In genomic region chr15:33315044-33315443, GRCh38 we compare ENCODE assay signal across 7 cellular contexts. TPM values are rescaled to one million over a fixed set of nuclear protein-coding genes. Genes with fewer than 3 reads are reported as not detected.
"Had no signal": no experiment of that assay in that cellular context is flagged by ENCODE, and none has a peak within 500 bp of the region (broad histone marks: within the 10 kb centered on the region; RNA-seq: fewer than 3 reads in every experiment).

No MANE protein-coding gene starts in this region.

- H2AFZ ChIP-seq: GM23248 had no signal

- H3K27ac ChIP-seq: GM23248 had no signal

- DNase-seq: GM23248, HFFc6, IMR-90, KG1 had no signal

- H3K4me1 ChIP-seq: HAP-1 had no signal

- H3K36me3 ChIP-seq: HAP-1 had no signal

- H3K9me3 Mint-ChIP-seq: HFFc6 had no signal

- H3K4me3 Mint-ChIP-seq: HFFc6 had no signal

- H3K4me3 ChIP-seq: GM23248, HAP-1, K562 had no signal

- H3K9ac ChIP-seq: GM23248 had no signal

- H3K9me3 ChIP-seq: HAP-1 had no signal

- H3K27ac Mint-ChIP-seq: HFFc6 had no signal

RNA-seq across cellular contexts. Expression of gene RYR3, which starts 4.3 kb away (rescaled TPM):
- total RNA-seq: GM23248, HFFc6, HT-29, K562 had no signal
- polyA plus RNA-seq: IMR-90 had no signal
